Comparison of ENCODE assay signal across 1 cellular context in the genomic region with DNA sequence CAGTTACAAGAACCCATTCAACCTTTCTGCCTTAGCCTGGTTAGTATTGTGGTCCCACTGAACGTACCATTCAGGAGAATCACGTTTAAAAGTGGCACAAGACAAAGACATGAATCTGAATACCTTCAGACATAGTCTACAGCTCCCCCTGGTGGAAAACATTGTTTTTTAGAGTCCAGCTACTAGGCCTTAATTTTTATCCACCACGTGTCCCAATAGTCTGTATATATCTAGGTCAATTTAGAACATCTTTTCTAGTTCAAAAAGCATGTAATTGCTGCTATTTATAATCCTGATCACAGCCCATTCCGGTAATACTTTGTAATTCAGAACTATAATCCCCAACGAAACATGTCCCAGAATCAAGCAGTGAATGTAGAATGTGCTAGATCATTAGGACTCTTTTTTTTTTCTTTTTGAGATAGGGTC.
TF ChIP-seq lines count a peak whose summit lies in the region.

No MANE protein-coding gene starts in this region.

TF ChIP-seq in IMR-90, 13 proteins besides CTCF, POLR2A, EP300 and RAD21 (continued from another document):
- TF ChIP-seq, protein P1, sequence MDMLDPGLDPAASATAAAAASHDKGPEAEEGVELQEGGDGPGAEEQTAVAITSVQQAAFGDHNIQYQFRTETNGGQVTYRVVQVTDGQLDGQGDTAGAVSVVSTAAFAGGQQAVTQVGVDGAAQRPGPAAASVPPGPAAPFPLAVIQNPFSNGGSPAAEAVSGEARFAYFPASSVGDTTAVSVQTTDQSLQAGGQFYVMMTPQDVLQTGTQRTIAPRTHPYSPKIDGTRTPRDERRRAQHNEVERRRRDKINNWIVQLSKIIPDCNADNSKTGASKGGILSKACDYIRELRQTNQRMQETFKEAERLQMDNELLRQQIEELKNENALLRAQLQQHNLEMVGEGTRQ (IDR thresholded peaks at IDR 0.05; ENCODE audit: low read depth, low read length) = peak; percentile 86
- TF ChIP-seq FOS (IDR thresholded peaks at IDR 0.05; ENCODE audit: low read depth, low read length) = no peak
- no peak for TF ChIP-seq NFE2L2 (IDR thresholded peaks at IDR 0.05; ENCODE audit: low read depth, low read length)
- TF ChIP-seq, protein P2, sequence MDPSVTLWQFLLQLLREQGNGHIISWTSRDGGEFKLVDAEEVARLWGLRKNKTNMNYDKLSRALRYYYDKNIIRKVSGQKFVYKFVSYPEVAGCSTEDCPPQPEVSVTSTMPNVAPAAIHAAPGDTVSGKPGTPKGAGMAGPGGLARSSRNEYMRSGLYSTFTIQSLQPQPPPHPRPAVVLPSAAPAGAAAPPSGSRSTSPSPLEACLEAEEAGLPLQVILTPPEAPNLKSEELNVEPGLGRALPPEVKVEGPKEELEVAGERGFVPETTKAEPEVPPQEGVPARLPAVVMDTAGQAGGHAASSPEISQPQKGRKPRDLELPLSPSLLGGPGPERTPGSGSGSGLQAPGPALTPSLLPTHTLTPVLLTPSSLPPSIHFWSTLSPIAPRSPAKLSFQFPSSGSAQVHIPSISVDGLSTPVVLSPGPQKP (IDR thresholded peaks at IDR 0.05; ENCODE audit: borderline replicate concordance, low read depth, low read length) = no peak
- 0 out of 2 replicates have a peak, but pooled peaks have one; percentile 12 for TF ChIP-seq BHLHE40 (IDR thresholded peaks at IDR 0.05; ENCODE audit: low read depth, low read length)
- TF ChIP-seq MXI1 (IDR thresholded peaks at IDR 0.05; ENCODE audit: borderline replicate concordance, low read depth, low read length) = no peak
